In genomic region chr3:72322264-72322976, GRCh38 we compare ENCODE assay signal across 1 cellular context.
TF ChIP-seq lines count a peak whose summit lies in the region.

No MANE protein-coding gene starts in this region.

TF ChIP-seq in K562, 482 proteins besides CTCF, POLR2A, EP300 and RAD21 (continued from another document and continues in another):
- TF ChIP-seq ZNF740 (CRISPR knock-in tag; IDR thresholded peaks at IDR 0.05) (no peak), ZNF740 (tag; IDR thresholded peaks at IDR 0.05) (peak in 1 of 2 experiments; percentile 57; a peak in 1 of 4 replicates), MED1 (CRISPR knock-in tag; IDR thresholded peaks at IDR 0.05; ENCODE audit: borderline replicate concordance) (no peak), FOXA3 (CRISPR knock-in tag; conservative IDR thresholded peaks at IDR 0.05 in 1 of 2, IDR thresholded peaks at IDR 0.05 in 1 of 2) (no peak), HDAC1 (IDR thresholded peaks at IDR 0.05) (peak in 1 of 2 experiments; percentile 45; a peak in 1 of 4 replicates), TSHZ1 (CRISPR knock-in tag; IDR thresholded peaks at IDR 0.05) (no peak), ZC3H8 (IDR thresholded peaks at IDR 0.05) (no peak), THAP7 (CRISPR knock-in tag; IDR thresholded peaks at IDR 0.05) (no peak), ZNF311 (CRISPR knock-in tag; IDR thresholded peaks at IDR 0.05) (0 out of 2 replicates have a peak, but pooled peaks have one; percentile 67), BRCA1 (IDR thresholded peaks at IDR 0.05) (no peak), BRCA1 (CRISPR knock-in tag; IDR thresholded peaks at IDR 0.05) (no peak), ZNF785 (CRISPR knock-in tag; IDR thresholded peaks at IDR 0.05) (no peak), MNT (conservative IDR thresholded peaks at IDR 0.05) (peak; percentile 69 to 78), TOE1 (IDR thresholded peaks at IDR 0.05; ENCODE audit: borderline replicate concordance) (no peak), TOE1 (CRISPR knock-in tag; IDR thresholded peaks at IDR 0.05; ENCODE audit: borderline replicate concordance, low read depth) (no peak), RBM14 (IDR thresholded peaks at IDR 0.05; ENCODE audit: borderline replicate concordance, insufficient read depth, low read depth, low read length) (no peak), NBN (IDR thresholded peaks at IDR 0.05; ENCODE audit: low read depth) (no peak), ZNF212 (CRISPR knock-in tag; IDR thresholded peaks at IDR 0.05) (no peak), REST (CRISPR knock-in tag; IDR thresholded peaks at IDR 0.05; ENCODE audit: low read depth) (no peak), DDX20 (tag; IDR thresholded peaks at IDR 0.05; ENCODE audit: low read depth) (0 out of 2 replicates have a peak, but pooled peaks have one; percentile 9), SUPT5H (IDR thresholded peaks at IDR 0.05) (no peak), ZHX1 (conservative IDR thresholded peaks at IDR 0.05; ENCODE audit: low read length) (no peak), ZNF143 (CRISPR knock-in tag; IDR thresholded peaks at IDR 0.05) (no peak), NFIX (CRISPR knock-in tag; IDR thresholded peaks at IDR 0.05; ENCODE audit: low read depth) (no peak), FOXA1 (IDR thresholded peaks at IDR 0.05; ENCODE audit: borderline replicate concordance) (no peak), NR2C1 (IDR thresholded peaks at IDR 0.05) (no peak), NR2C1 (tag; IDR thresholded peaks at IDR 0.05) (peak; percentile 81), ARID1B (IDR thresholded peaks at IDR 0.05) (peak; percentile 67; the same call in 1 of the 2 replicates), HLTF (IDR thresholded peaks at IDR 0.05) (no peak), TCFL5 (CRISPR knock-in tag; conservative IDR thresholded peaks at IDR 0.05) (no peak), MTA2 (IDR thresholded peaks at IDR 0.05; ENCODE audit: low read depth) (peak; percentile 47; the same call in 1 of the 2 replicates), ZNF134 (CRISPR knock-in tag; conservative IDR thresholded peaks at IDR 0.05) (no peak), MTA3 (IDR thresholded peaks at IDR 0.05; ENCODE audit: borderline replicate concordance) (peak; percentile 74), HINFP (tag; conservative IDR thresholded peaks at IDR 0.05; ENCODE audit: low read depth) (peak; percentile 7; the same call in 1 of the 2 replicates), YBX1 (IDR thresholded peaks at IDR 0.05) (no peak), GTF2F1 (IDR thresholded peaks at IDR 0.05; ENCODE audit: low read depth, low read length) (no peak), STAT6 (CRISPR knock-in tag; IDR thresholded peaks at IDR 0.05) (no peak), E2F8 (IDR thresholded peaks at IDR 0.05; ENCODE audit: low read depth, partially characterized antibody) (no peak)
